1 cellular context compared by ENCODE assay signal in genomic region chr16:66541388-66542360, GRCh38.
A peak's percentile ranks its signal among the peaks of the same experiment; 100 is the strongest.
TF ChIP-seq lines count a peak whose summit lies in the region.

No MANE protein-coding gene starts in this region.

TF ChIP-seq in H1, 55 proteins besides CTCF, POLR2A, EP300 and RAD21:
- TF ChIP-seq TEAD4 (IDR thresholded peaks at IDR 0.05; ENCODE audit: low read depth, low read length) (peak; percentile 37; the same call in 1 of the 2 replicates), CEBPB (IDR thresholded peaks at IDR 0.05; ENCODE audit: low read depth, low read length) (no peak), ZNF274 (IDR thresholded peaks at IDR 0.05; ENCODE audit: borderline replicate concordance, extremely low read depth, low read length) (no peak), E2F6 (IDR thresholded peaks at IDR 0.05) (no peak)
TF ChIP-seq in H1: peak in this region for 1.
